In the genomic region with DNA sequence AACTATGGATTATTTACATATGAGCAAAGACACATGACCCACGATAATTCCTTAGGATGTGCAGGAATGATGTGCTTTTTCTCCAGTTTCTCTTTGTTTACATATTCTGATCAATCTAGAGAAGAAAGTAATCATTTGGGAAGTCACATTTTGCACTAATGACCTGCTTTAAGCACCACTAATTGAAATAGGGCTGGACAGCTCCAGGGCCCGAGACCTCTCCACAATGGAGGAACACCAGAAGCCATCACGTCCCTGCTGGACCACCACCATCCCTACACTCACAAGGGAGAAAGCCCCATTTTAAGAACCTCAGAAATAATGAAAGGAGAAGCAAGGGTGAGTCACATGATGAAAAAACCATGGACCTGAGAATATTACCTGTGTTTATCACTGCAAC, we compare ENCODE assay signal across 8 cellular contexts. TPM values are rescaled to one million over a fixed set of nuclear protein-coding genes. Genes with fewer than 3 reads are reported as not detected.
"Had no signal": no experiment of that assay in that cellular context is flagged by ENCODE, and none has a peak within 500 bp of the region (broad histone marks: within the 10 kb centered on the region; RNA-seq: fewer than 3 reads in every experiment).

No MANE protein-coding gene starts in this region.

- DNase-seq: GM23248, H9, HCEC 1CT, HFFc6, IMR-90, KBM-7 had no signal

- H3K4me3 ChIP-seq: GM23248 had no signal

- H3K27ac ChIP-seq: GM23248, KMS-11 had no signal

- H3K4me3 Mint-ChIP-seq: H9, HFFc6 had no signal

- H3K9me3 Mint-ChIP-seq: H9 had no signal

- H3K4me2 ChIP-seq: KMS-11 had no signal

- H2AFZ ChIP-seq: GM23248 had no signal

- H3K9ac ChIP-seq: GM23248, KMS-11 had no signal

- H3K27ac Mint-ChIP-seq: H9, HFFc6 had no signal

RNA-seq across cellular contexts. Expression of gene SOHLH2, which starts 40.4 kb away (rescaled TPM):
- total RNA-seq: GM23248, HT-29 had no signal
- polyA plus RNA-seq: GM23248 had no signal

RNA-seq across cellular contexts. Expression of gene DCLK1, which starts 42.7 kb away (rescaled TPM):
- total RNA-seq: HFFc6, HT-29 had no signal
